8 cellular contexts compared by ENCODE assay signal in the genomic region with DNA sequence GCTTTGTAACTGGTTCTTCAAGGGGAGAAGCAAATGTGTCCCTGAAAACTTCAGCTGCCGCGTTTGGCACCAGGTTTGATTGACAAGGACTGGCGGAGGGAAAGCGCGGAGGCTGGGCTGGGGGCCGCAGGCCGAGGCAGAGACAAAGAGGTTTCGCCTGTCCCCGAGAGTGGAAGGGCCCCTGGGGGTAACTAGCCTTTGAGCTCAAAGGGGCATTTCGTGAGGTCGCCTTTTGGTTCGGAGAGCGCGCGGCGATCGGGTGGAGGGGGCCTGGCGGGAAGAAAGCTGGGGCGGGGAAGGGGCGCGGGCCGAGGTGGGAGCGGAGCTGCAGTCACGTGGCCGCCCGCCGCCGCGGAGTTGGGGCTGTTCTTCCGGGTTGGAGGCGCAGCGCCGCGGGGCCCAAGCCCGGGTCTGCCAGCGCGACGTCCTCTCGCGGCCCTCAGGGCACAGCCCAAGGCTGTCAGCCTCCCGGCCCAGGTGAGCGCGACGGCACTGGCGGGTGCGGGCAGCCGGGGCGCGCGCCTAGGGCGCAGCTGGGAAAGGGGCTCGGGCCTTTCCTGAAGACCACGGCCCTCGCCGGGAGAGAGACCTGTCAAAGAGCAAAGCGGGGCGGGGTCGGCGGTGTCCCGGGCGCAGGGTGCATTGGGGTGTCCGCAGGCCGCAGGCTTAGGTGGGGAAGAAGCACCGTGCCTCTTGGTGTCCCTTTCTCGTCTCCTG. TPM values are rescaled to one million over a fixed set of nuclear protein-coding genes. Genes with fewer than 3 reads are reported as not detected.
A peak's percentile ranks its signal among the peaks of the same experiment; 100 is the strongest.
DNase-seq lines count a peak whose midpoint lies in the region; ATAC-seq and TF ChIP-seq lines count a peak whose summit lies in the region.

A gene (plus strand): TSS at position 363 of the 717 bp plus-strand sequence. CDS start 6,016 bp downstream, outside the sequence.

- no TSS peak for BruUV-seq in mammary epithelial cell (replicated peaks; lab: Mats Ljungman, UMichigan)

- no peaks in the 10 kb centered on the region for H4K20me1 ChIP-seq in mammary epithelial cell (ENCODE audit: insufficient read depth, low read length)

- in situ Hi-C loops in mammary epithelial cell (cut with MboI; ENCODE audit: low sequenced_read_pairs in 2 of 2) = no loop called here

- dilution Hi-C loops in mammary epithelial cell (cut with HindIII; ENCODE audit: low sequenced_read_pairs) = no loop called here

- H3K4me2 ChIP-seq in mammary epithelial cell (ENCODE audit: insufficient read depth, low read depth, low read length) = peak within 1 kb of the TSS; percentile 98

- CTCF ChIA-PET in mammary epithelial cell (lab: Charles Lee; ENCODE audit: low non-redundant PET) = interaction anchor here (0.6 kb wide), 1 partner anchor 46 kb away, joined by 3 read pairs; no protein-coding TSS in a partner anchor

- WGBS in mammary epithelial cell (ENCODE audit: low coverage, missing lambda C conversion rate) = 8% methylated on average over 4 of the region's 65 CpGs

- DNase-seq in NCI-H2029 (lab: John Stamatoyannopoulos, UW) (peak; percentile 65), NCI-H2029 treated with DMSO at 0.1 percent for 48 hours (lab: John Stamatoyannopoulos, UW) (no peak), NCI-H2081 treated with DMSO at 0.1 percent for 48 hours (lab: John Stamatoyannopoulos, UW) (peak; percentile 42), mammary epithelial cell (peak; percentile 42), inferior parietal cortex (ENCODE audit: extremely low spot score) (peak; percentile 62)
- peak; percentile 47 to 73 for DNase-seq in stimulated activated CD4-positive, alpha-beta T cell treated with anti-CD3 and anti-CD28 coated beads, Interleukin-12 subunit alpha, Interleukin-12 subunit beta, amount 100 ng/mL, for 24 hours (ENCODE audit: low read depth in 2 of 2)

- H3K79me2 ChIP-seq in mammary epithelial cell (ENCODE audit: insufficient read depth, low read length) = peaks cover 33% of the 10 kb centered on the region

- no peaks in the 10 kb centered on the region for H3K36me3 ChIP-seq in mammary epithelial cell (ENCODE audit: insufficient read depth, low read length)

- intact Hi-C loops in mammary epithelial cell (cut with micrococcal nuclease) = loop anchor here (2.0 kb wide), 1 partner anchor 46 kb away; a partner anchor contains a TSS

- H2AFZ ChIP-seq in mammary epithelial cell (ENCODE audit: low read depth, low read length) = peak within 1 kb of the TSS; percentile 100

- no peaks in the 10 kb centered on the region for H3K9me3 ChIP-seq in mammary epithelial cell (replicated peaks; ENCODE audit: insufficient read depth, low read length)

- H3K27ac ChIP-seq in VCaP = peak within 1 kb of the TSS; percentile 68; the same call in 1 of the 2 replicates
- H3K27ac ChIP-seq in mammary epithelial cell (ENCODE audit: insufficient read depth, low read depth, low read length) = peak within 1 kb of the TSS; percentile 58

- H3K27me3 ChIP-seq in mammary epithelial cell (ENCODE audit: insufficient read depth, low read length) = no peaks in the 10 kb centered on the region

- peak within 1 kb of the TSS; percentile 66 to 93 (median 80) for H3K4me3 ChIP-seq in mammary epithelial cell (replicated peaks in 1 of 3; ENCODE audit: insufficient read depth in 1 of 3, low read depth in 2 of 3, low read length in 3 of 3)

- peak within 1 kb of the TSS; percentile 79 for H3K9ac ChIP-seq in mammary epithelial cell (ENCODE audit: insufficient read depth, low read length)

- peaks cover 14% of the 10 kb centered on the region for H3K4me1 ChIP-seq in mammary epithelial cell (ENCODE audit: insufficient read depth, low read length)

- ATAC-seq in HG02943 (IDR thresholded peaks at IDR 0.05; ENCODE audit: low read depth, unreplicated experiment) = peak; percentile 70

- TF ChIP-seq CTCF in VCaP (conservative IDR thresholded peaks at IDR 0.05) = no peak
- no peak for TF ChIP-seq CTCF in mammary epithelial cell (conservative IDR thresholded peaks at IDR 0.05 in 1 of 2, IDR thresholded peaks at IDR 0.05 in 1 of 2; ENCODE audit: extremely low read depth in 1 of 2, insufficient read depth in 1 of 2, low read depth in 1 of 2, low read length in 2 of 2)

RNA-seq across cellular contexts. Expression of the gene that starts here (rescaled TPM):
- 10 to 100 TPM; 77.8 to 83.2 TPM for total RNA-seq in mammary epithelial cell
- polyA plus RNA-seq in mammary epithelial cell = 21.0 TPM
- polyA minus RNA-seq in mammary epithelial cell = 52.4 TPM
